In genomic region chr11:68030318-68031135, GRCh38 we compare ENCODE assay signal across 8 cellular contexts. TPM values are rescaled to one million over a fixed set of nuclear protein-coding genes. Genes with fewer than 3 reads are reported as not detected.
A peak's percentile ranks its signal among the peaks of the same experiment; 100 is the strongest.
DNase-seq lines count a peak whose midpoint lies in the region; ATAC-seq lines count a peak whose summit lies in the region.

TSS of gene NDUFS8 (plus strand) at chr11:68030681. CDS start at chr11:68032152, 1,471 bp downstream.

- H3K9me3 Mint-ChIP-seq in dendritic cell treated with granulocyte-macrophage colony-stimulating factor and Interleukin-4, amounts not matched to agents 40 ng/mL and 50 ng/mL, for 4 days, result no peaks in the 10 kb centered on the region

- peaks cover 85% of the 10 kb centered on the region for H3K36me3 Mint-ChIP-seq in dendritic cell treated with granulocyte-macrophage colony-stimulating factor and Interleukin-4, amounts not matched to agents 40 ng/mL and 50 ng/mL, for 4 days (ENCODE audit: low read depth)

- H3K27ac Mint-ChIP-seq in dendritic cell treated with granulocyte-macrophage colony-stimulating factor and Interleukin-4, amounts not matched to agents 40 ng/mL and 50 ng/mL, for 4 days, result peak within 1 kb of the TSS; percentile 93

- no peaks in the 10 kb centered on the region for H3K27me3 Mint-ChIP-seq in dendritic cell treated with granulocyte-macrophage colony-stimulating factor and Interleukin-4, amounts not matched to agents 40 ng/mL and 50 ng/mL, for 4 days

- ATAC-seq in GM19372 (IDR thresholded peaks at IDR 0.05; ENCODE audit: low read depth, unreplicated experiment) (peak; percentile 97), HG03558 (IDR thresholded peaks at IDR 0.05; ENCODE audit: extremely low read depth, unreplicated experiment) (peak; percentile 69), left lobe of liver (peak; percentile 81)

- intact Hi-C loops in dendritic cell treated with granulocyte-macrophage colony-stimulating factor and Interleukin-4, amounts not matched to agents 40 ng/mL and 50 ng/mL, for 4 days (cut with micrococcal nuclease), result loop anchor here (10.0 kb wide), 1 partner anchor 84 kb away; no protein-coding TSS in a partner anchor

- H3K4me1 Mint-ChIP-seq in dendritic cell treated with granulocyte-macrophage colony-stimulating factor and Interleukin-4, amounts not matched to agents 40 ng/mL and 50 ng/mL, for 4 days (ENCODE audit: low read depth), result peaks cover 55% of the 10 kb centered on the region

- H3K4me3 Mint-ChIP-seq in dendritic cell treated with granulocyte-macrophage colony-stimulating factor and Interleukin-4, amounts not matched to agents 40 ng/mL and 50 ng/mL, for 4 days, result peak within 1 kb of the TSS; percentile 77

- DNase-seq in C1 segment of cervical spinal cord (lab: John Stamatoyannopoulos, UW), result peak; percentile 68 to 99 (median 96)
- DNase-seq in NCI-H748 treated with DMSO at 0.1 percent for 48 hours (lab: John Stamatoyannopoulos, UW), result peak; percentile 99
- DNase-seq in activated CD4-positive, alpha-beta T cell treated with anti-CD3 and anti-CD28 coated beads, Interleukin-2, amount 50 U/mL, for 24 hours (ENCODE audit: low read depth in 1 of 2, low spot score in 1 of 2), result peak; percentile 95 to 96
- DNase-seq in left lobe of liver (ENCODE audit: low spot score), result peak; percentile 96
- peak; percentile 97 for DNase-seq in stimulated activated CD4-positive, alpha-beta T cell treated with anti-CD3 and anti-CD28 coated beads, Interleukin-2, amount 100 ng/mL, for 4 hours (ENCODE audit: low read depth)

RNA-seq across cellular contexts. Expression of gene NDUFS8, which starts in this region (rescaled TPM):
- 104 TPM for total RNA-seq in left lobe of liver

Comparison
In these comparisons a context has a peak if more than half of its experiments do, and no peak if none do; other contexts are left out.
1. Peak in every context shown above with its lines: DNase-seq and ATAC-seq.